8 cellular contexts compared by ENCODE assay signal in the genomic region with DNA sequence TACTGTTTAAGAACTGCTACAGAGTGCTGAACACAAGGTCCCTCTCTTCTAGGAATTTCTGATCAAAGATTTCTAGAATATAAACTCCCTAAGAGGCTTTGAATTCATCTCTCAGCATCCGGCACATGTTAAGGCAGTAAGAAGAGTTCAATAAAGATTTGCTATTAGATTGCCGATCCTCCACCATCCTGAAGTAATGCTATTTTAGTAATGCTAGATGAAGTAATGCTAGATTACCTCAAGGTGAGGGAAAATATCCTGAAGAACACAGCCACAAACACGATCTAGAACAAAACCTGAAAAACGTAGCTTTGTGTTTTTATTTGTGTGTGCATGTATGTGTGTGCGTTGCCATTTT. TPM values are rescaled to one million over a fixed set of nuclear protein-coding genes. Genes with fewer than 3 reads are reported as not detected.
A peak's percentile ranks its signal among the peaks of the same experiment; 100 is the strongest.
DNase-seq lines count a peak whose midpoint lies in the region; ATAC-seq and TF ChIP-seq lines count a peak whose summit lies in the region.

No MANE protein-coding gene starts in this region.

- peaks cover 74% of the 10 kb centered on the region for H3K4me1 Mint-ChIP-seq in activated CD4-positive, alpha-beta T cell treated with anti-CD3 and anti-CD28 coated beads, Interleukin-2, amount 10 ng/mL, durations not matched to agents 7 days and 5 days

- TF ChIP-seq CTCF in thyroid gland (IDR thresholded peaks at IDR 0.05): no peak

- no peaks in the 10 kb centered on the region for H3K27me3 ChIP-seq in thyroid gland

- peak overlapping the region in 2 of 3 donors; percentile 18 to 91 for H3K4me3 ChIP-seq in thyroid gland (replicated peaks in 1 of 3)

- CTCF ChIA-PET in activated CD4-positive, alpha-beta T cell treated with anti-CD3 and anti-CD28 coated beads, Interleukin-2, amount 10 ng/mL, durations not matched to agents 7 days and 5 days (lab: Charles Lee): interaction anchor here (0.6 to 1.8 kb wide), 7 partner anchors 8 to 345 kb away, joined by 3 to 11 read pairs (median 4); no protein-coding TSS in a partner anchor

- POLR2A ChIA-PET in activated CD4-positive, alpha-beta T cell treated with anti-CD3 and anti-CD28 coated beads, Interleukin-2, amount 10 ng/mL, durations not matched to agents 7 days and 5 days (lab: Charles Lee): interaction anchor here (0.5 to 1.5 kb wide), 4 partner anchors 10 to 333 kb away, joined by 3 to 11 read pairs (median 3); a partner anchor contains a TSS

- intact Hi-C loops in left colon (cut with DNase I, micrococcal nuclease): no loop called here
- intact Hi-C loops in thyroid gland (cut with DNase I): no loop called here

- no peaks in the 10 kb centered on the region for H3K9me3 Mint-ChIP-seq in activated CD4-positive, alpha-beta T cell treated with anti-CD3 and anti-CD28 coated beads, Interleukin-2, amount 10 ng/mL, durations not matched to agents 7 days and 5 days

- no peaks in the 10 kb centered on the region for H3K9me3 ChIP-seq in thyroid gland

- WGBS in adipose tissue, 3 donors: 2 to 10% (median 6%) methylated on average over 5 of the region's 5 CpGs
- WGBS in thyroid gland, 2 donors: 10 to 14% methylated on average over 5 of the region's 5 CpGs

- ATAC-seq in left colon (peak; percentile 12), GM21529 (IDR thresholded peaks at IDR 0.05; ENCODE audit: unreplicated experiment) (no peak)

- no peak for TF ChIP-seq POLR2A in thyroid gland (IDR thresholded peaks at IDR 0.05)

- H3K27ac ChIP-seq in adipose tissue (ENCODE audit: low read depth, low read length) (peak overlapping the region; percentile 94), thyroid gland (peak overlapping the region; percentile 82 to 99 (median 97))

- H3K36me3 ChIP-seq in thyroid gland: peaks cover 1 to 4% of the 10 kb centered on the region in 2 donors

- peaks cover 52 to 55% of the 10 kb centered on the region in 2 donors for H3K4me1 ChIP-seq in thyroid gland

- no peak for DNase-seq in activated CD4-positive, alpha-beta T cell treated with anti-CD3 and anti-CD28 coated beads, Interleukin-2, amount 10 ng/mL, durations not matched to agents 7 days and 5 days
- DNase-seq in activated CD4-positive, alpha-beta T cell treated with anti-CD3 and anti-CD28 coated beads for 1 hour: no peak
- DNase-seq in left colon: no peak
- no peak for DNase-seq in thyroid gland
- no peak for DNase-seq in effector CD4-positive, alpha-beta T cell
- no peak for DNase-seq in HPDE6-E6E7 (ENCODE audit: extremely low spot score)

- H3K27me3 Mint-ChIP-seq in activated CD4-positive, alpha-beta T cell treated with anti-CD3 and anti-CD28 coated beads, Interleukin-2, amount 10 ng/mL, durations not matched to agents 7 days and 5 days: no peaks in the 10 kb centered on the region

- peaks cover 57% of the 10 kb centered on the region for H3K36me3 Mint-ChIP-seq in activated CD4-positive, alpha-beta T cell treated with anti-CD3 and anti-CD28 coated beads, Interleukin-2, amount 10 ng/mL, durations not matched to agents 7 days and 5 days (ENCODE audit: low read depth)

- peak overlapping the region; percentile 99 for H3K27ac Mint-ChIP-seq in activated CD4-positive, alpha-beta T cell treated with anti-CD3 and anti-CD28 coated beads, Interleukin-2, amount 10 ng/mL, durations not matched to agents 7 days and 5 days

- peak overlapping the region; percentile 86 for H3K4me3 Mint-ChIP-seq in activated CD4-positive, alpha-beta T cell treated with anti-CD3 and anti-CD28 coated beads, Interleukin-2, amount 10 ng/mL, durations not matched to agents 7 days and 5 days

RNA-seq across cellular contexts. Expression of a gene that starts 0.9 kb away (rescaled TPM):
- 100 to 1,000 TPM; 351 to 395 TPM for total RNA-seq in activated CD4-positive, alpha-beta T cell treated with anti-CD3 and anti-CD28 coated beads, Interleukin-2, amount 10 ng/mL, durations not matched to agents 7 days and 5 days
- 100 to 1,000 TPM; 153 to 539 (median 354) TPM for polyA plus RNA-seq in adipose tissue
- 100 to 1,000 TPM; 563 to 581 TPM for total RNA-seq in left colon
- 100 to 1,000 TPM; 334 to 467 (median 446) TPM for total RNA-seq in thyroid gland

RNA-seq across cellular contexts. Expression of a gene that starts 13.4 kb away (rescaled TPM):
- total RNA-seq in activated CD4-positive, alpha-beta T cell treated with anti-CD3 and anti-CD28 coated beads, Interleukin-2, amount 10 ng/mL, durations not matched to agents 7 days and 5 days: 1,000 to 10,000 TPM in 1 of 2 experiments, 100 to 1,000 TPM in 1; 944 to 1,045 TPM
- polyA plus RNA-seq in adipose tissue: 100 to 1,000 TPM; 194 to 633 (median 496) TPM
- total RNA-seq in left colon: 100 to 1,000 TPM; 520 to 622 TPM
- total RNA-seq in thyroid gland: 100 to 1,000 TPM; 306 to 544 (median 331) TPM

RNA-seq across cellular contexts. Expression of a gene that starts 41.2 kb away (rescaled TPM):
- 1 to 10 TPM in 1 of 2 experiments, under 1 TPM in 1; 0.71 to 2.1 TPM for total RNA-seq in activated CD4-positive, alpha-beta T cell treated with anti-CD3 and anti-CD28 coated beads, Interleukin-2, amount 10 ng/mL, durations not matched to agents 7 days and 5 days
- polyA plus RNA-seq in adipose tissue: 10 to 100 TPM in 1 of 3 donors, 1 to 10 TPM in 2; 4.8 to 17.2 (median 5.1) TPM
- total RNA-seq in left colon (1 to 10 TPM; 3.5 to 9.6 TPM), thyroid gland (1 to 10 TPM; 2.3 to 3.1 (median 3.1) TPM)
